In genomic region chrX:24879679-24880078, GRCh38 we compare ENCODE assay signal across 26 cellular contexts.
"Had no signal": no experiment of that assay in that cellular context is flagged by ENCODE, and none has a peak within 500 bp of the region (broad histone marks: within the 10 kb centered on the region; RNA-seq: fewer than 3 reads in every experiment).

No MANE protein-coding gene starts in this region.

- H3K9me3 Mint-ChIP-seq: activated CD8-positive, alpha-beta T cell treated with anti-CD3 and anti-CD28 coated beads for 36 hours; activated naive CD4-positive, alpha-beta T cell treated with anti-CD3 and anti-CD28 coated beads, Interleukin-2, amount 10 ng/mL, durations not matched to agents 7 days and 5 days; activated naive CD8-positive, alpha-beta T cell treated with anti-CD3 and anti-CD28 coated beads for 36 hours; activated T-cell treated with anti-CD3 and anti-CD28 coated beads, Interleukin-2, amount 50 U/mL, for 72 hours; activated T-helper 2 cell treated with anti-CD3 and anti-CD28 coated beads, Interferon-gamma antibody, Interleukin-2, Interleukin-4, amounts not matched to agents 10 μg/mL and 5 μg/mL and 100 μg/mL, durations not matched to agents 14 hours and 24 hours and 36 hours; T-cell had no signal

- H3K36me3 ChIP-seq: breast epithelium, SJSA1, WERI-Rb-1 had no signal

- H3K27me3 Mint-ChIP-seq: activated CD4-positive, alpha-beta T cell treated with anti-CD3 and anti-CD28 coated beads for 36 hours; activated CD8-positive, alpha-beta T cell treated with anti-CD3 and anti-CD28 coated beads for 36 hours; activated naive CD4-positive, alpha-beta T cell treated with anti-CD3 and anti-CD28 coated beads, Interleukin-2, amount 10 ng/mL, durations not matched to agents 7 days and 5 days; activated naive CD8-positive, alpha-beta T cell treated with anti-CD3 and anti-CD28 coated beads for 36 hours had no signal

- H3K4me1 ChIP-seq: breast epithelium had no signal

- H3K9me3 ChIP-seq: breast epithelium, SJSA1 had no signal

- H3K4me3 Mint-ChIP-seq: activated CD4-positive, alpha-beta T cell treated with anti-CD3 and anti-CD28 coated beads for 36 hours; activated CD8-positive, alpha-beta T cell treated with anti-CD3 and anti-CD28 coated beads for 36 hours; activated naive CD4-positive, alpha-beta T cell treated with anti-CD3 and anti-CD28 coated beads, Interleukin-2, amount 10 ng/mL, durations not matched to agents 7 days and 5 days; activated naive CD8-positive, alpha-beta T cell treated with anti-CD3 and anti-CD28 coated beads for 36 hours; activated T-cell treated with anti-CD3 and anti-CD28 coated beads, Interleukin-2, amount 50 U/mL, for 72 hours; T-cell had no signal

- H3K27me3 ChIP-seq: SJSA1 had no signal

- H3K4me3 ChIP-seq: breast epithelium, K562, SJSA1 had no signal

- H3K27ac Mint-ChIP-seq: activated CD4-positive, alpha-beta T cell treated with anti-CD3 and anti-CD28 coated beads for 36 hours; activated CD8-positive, alpha-beta T cell treated with anti-CD3 and anti-CD28 coated beads for 36 hours; activated naive CD4-positive, alpha-beta T cell treated with anti-CD3 and anti-CD28 coated beads, Interleukin-2, amount 10 ng/mL, durations not matched to agents 7 days and 5 days; activated naive CD8-positive, alpha-beta T cell treated with anti-CD3 and anti-CD28 coated beads for 36 hours; activated T-cell treated with anti-CD3 and anti-CD28 coated beads, Interleukin-2, amount 50 U/mL, for 72 hours; activated T-helper 2 cell treated with anti-CD3 and anti-CD28 coated beads, Interferon-gamma antibody, Interleukin-2, Interleukin-4, amounts not matched to agents 10 μg/mL and 5 μg/mL and 100 μg/mL, durations not matched to agents 14 hours and 24 hours and 36 hours; T-cell had no signal

- H3K27ac ChIP-seq: breast epithelium, SJSA1, WERI-Rb-1 had no signal

- DNase-seq: activated CD4-positive, alpha-beta T cell treated with anti-CD3 and anti-CD28 coated beads for 36 hours; activated CD4-positive, alpha-beta T cell treated with anti-CD3 and anti-CD28 coated beads, Interleukin-2, amount 50 U/mL, for 1 hour; activated CD8-positive, alpha-beta memory T cell treated with anti-CD3 and anti-CD28 coated beads, Interleukin-2, amount 50 U/mL, for 4 hours; activated CD8-positive, alpha-beta T cell treated with anti-CD3 and anti-CD28 coated beads for 36 hours; activated gamma-delta T cell treated with Interleukin-2 at 50 U/mL for 16 hours; activated naive CD4-positive, alpha-beta T cell treated with anti-CD3 and anti-CD28 coated beads, Interleukin-2, amount 10 ng/mL, durations not matched to agents 7 days and 5 days; activated naive CD8-positive, alpha-beta T cell treated with anti-CD3 and anti-CD28 coated beads for 36 hours; activated T-cell treated with anti-CD3 and anti-CD28 coated beads, Interleukin-2, amount 50 U/mL, for 72 hours; caudate nucleus; Kasumi-1; NCI-H1105 treated with DMSO at 0.1 percent for 48 hours; NCI-H1436 treated with DMSO at 0.1 percent for 48 hours; NCI-H187; NCI-H2081 treated with DMSO at 0.1 percent for 48 hours; NCI-H226; NCI-H526; NK-92 treated with Interleukin-12 subunit alpha and Interleukin-12 subunit beta, amount 100 ng/mL, for 24 hours; SHP77; T-cell; T-helper 2 cell; T1000; WERI-Rb-1 had no signal

- H3K4me1 Mint-ChIP-seq: activated CD4-positive, alpha-beta T cell treated with anti-CD3 and anti-CD28 coated beads for 36 hours; activated naive CD4-positive, alpha-beta T cell treated with anti-CD3 and anti-CD28 coated beads, Interleukin-2, amount 10 ng/mL, durations not matched to agents 7 days and 5 days; activated naive CD8-positive, alpha-beta T cell treated with anti-CD3 and anti-CD28 coated beads for 36 hours had no signal
